Comparison of ENCODE assay signal across 17 cellular contexts in genomic region chr2:15695582-15696330, GRCh38.
"Had no signal": no experiment of that assay in that cellular context is flagged by ENCODE, and none has a peak within 500 bp of the region (broad histone marks: within the 10 kb centered on the region; RNA-seq: fewer than 3 reads in every experiment).

No MANE protein-coding gene starts in this region.

- H3K4me2 ChIP-seq: hepatocyte had no signal

- H3K27me3 ChIP-seq: dorsolateral prefrontal cortex, esophagus muscularis mucosa, foreskin keratinocyte, gastroesophageal sphincter, hepatocyte, left lung had no signal

- H3K4me1 ChIP-seq: esophagus muscularis mucosa, foreskin keratinocyte, gastroesophageal sphincter, left lung, lower lobe of right lung had no signal

- H3K36me3 ChIP-seq: esophagus muscularis mucosa, gastroesophageal sphincter, heart left ventricle, left lung, lower lobe of right lung had no signal

- H3K9me3 ChIP-seq: esophagus muscularis mucosa, gastroesophageal sphincter, heart left ventricle, left lung, lower lobe of right lung had no signal

- H3K27ac ChIP-seq: coronary artery, dorsolateral prefrontal cortex, esophagus muscularis mucosa, foreskin keratinocyte, gastroesophageal sphincter, heart left ventricle, hepatocyte, left lung, lower lobe of right lung had no signal

- H2AFZ ChIP-seq: hepatocyte had no signal

- DNase-seq: dermis blood vessel endothelial cell; dorsolateral prefrontal cortex; effector CD4-positive, alpha-beta T cell; effector memory CD4-positive, alpha-beta T cell; foreskin keratinocyte; heart left ventricle; hypothalamus; left cardiac atrium; left lung; left ventricle myocardium superior; lower lobe of right lung; mesenchymal stem cell; midbrain had no signal

- ATAC-seq: foreskin keratinocyte, gastroesophageal sphincter, heart left ventricle, left cardiac atrium, left lung, left ventricle myocardium superior, lower lobe of right lung had no signal

- H3K4me3 ChIP-seq: coronary artery, dorsolateral prefrontal cortex, esophagus muscularis mucosa, gastroesophageal sphincter, heart left ventricle, hepatocyte, left lung, lower lobe of right lung had no signal

- H3K79me2 ChIP-seq: hepatocyte had no signal
